8 cellular contexts compared by ENCODE assay signal in the genomic region with DNA sequence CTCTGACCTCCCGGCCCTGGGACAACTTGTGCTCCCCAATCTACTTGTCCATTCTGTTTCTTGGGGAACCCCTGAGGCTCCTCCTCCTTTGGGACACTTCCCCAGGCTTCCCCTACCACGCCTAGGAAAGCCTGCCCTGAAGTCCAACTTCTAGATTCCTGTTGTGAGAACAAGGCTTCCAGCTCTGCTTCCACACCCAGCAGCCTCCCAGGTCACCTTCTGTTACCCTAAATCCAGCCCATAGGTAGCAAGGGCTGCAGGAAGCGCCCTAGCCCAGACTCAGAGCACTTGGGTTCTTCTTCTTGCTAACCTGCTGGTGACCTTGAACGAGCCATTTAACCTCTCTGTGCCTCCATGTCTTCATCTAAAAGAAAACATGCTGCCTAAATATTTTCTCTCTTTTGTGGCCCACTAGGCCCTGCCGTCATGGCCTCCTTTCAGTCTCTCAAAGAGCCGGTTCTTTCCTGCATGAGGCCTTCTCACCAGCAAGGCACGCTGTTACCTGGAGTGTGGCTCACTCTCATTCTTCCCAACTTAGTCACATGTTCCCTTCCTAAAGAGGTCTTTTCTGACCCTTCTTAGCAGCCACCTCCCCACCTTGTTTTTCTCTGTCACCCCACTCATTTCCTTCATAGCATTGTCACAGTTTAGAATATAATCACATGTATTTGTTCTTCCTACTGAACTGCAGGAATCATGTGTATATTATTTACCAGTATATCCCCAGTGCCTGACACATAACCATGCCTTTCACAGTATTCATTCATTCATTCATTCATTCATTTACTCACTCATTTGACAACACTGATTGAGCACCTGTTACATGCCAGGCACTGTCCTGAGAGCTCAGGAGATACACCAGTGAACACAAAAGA.
DNase-seq lines count a peak whose midpoint lies in the region; ATAC-seq and TF ChIP-seq lines count a peak whose summit lies in the region.

No MANE protein-coding gene starts in this region.

- H3K27me3 ChIP-seq in parathyroid adenoma (ENCODE audit: control insufficient read depth, insufficient read depth, low read length): no peaks in the 10 kb centered on the region

- no peaks in the 10 kb centered on the region for H3K79me2 ChIP-seq in parathyroid adenoma

- H3K4me3 ChIP-seq in epithelial cell of esophagus (ENCODE audit: low read length) (peak overlapping the region; percentile 78), parathyroid adenoma (ENCODE audit: low read depth, low read length) (peak overlapping the region; percentile 73)

- H3K9ac ChIP-seq in parathyroid adenoma: no peak overlapping the region

- H3K9me3 ChIP-seq in parathyroid adenoma (ENCODE audit: control insufficient read depth, low read length): no peaks in the 10 kb centered on the region

- ATAC-seq in GM18873 (IDR thresholded peaks at IDR 0.05; ENCODE audit: low FRiP score, unreplicated experiment): no peak
- ATAC-seq in HG02610 (IDR thresholded peaks at IDR 0.05; ENCODE audit: unreplicated experiment): no peak

- peaks cover 23% of the 10 kb centered on the region for H3K4me1 ChIP-seq in parathyroid adenoma

- H2AFZ ChIP-seq in parathyroid adenoma: peak overlapping the region; percentile 68

- H3K4me2 ChIP-seq in parathyroid adenoma (ENCODE audit: low read length): peak overlapping the region; percentile 86

- DNase-seq in DMS114 treated with DMSO at 0.1 percent for 48 hours (lab: John Stamatoyannopoulos, UW; ENCODE audit: unreplicated experiment) (peak; percentile 9), RKO (ENCODE audit: low spot score) (peak; percentile 86), epithelial cell of esophagus (ENCODE audit: low read depth) (peak; percentile 75), NCI-H187 treated with DMSO at 0.1 percent for 48 hours (lab: John Stamatoyannopoulos, UW) (no peak), SHP77 treated with DMSO at 0.1 percent for 48 hours (lab: John Stamatoyannopoulos, UW) (no peak)

- TF ChIP-seq CTCF in epithelial cell of esophagus (IDR thresholded peaks at IDR 0.05; ENCODE audit: insufficient read depth, low read depth, low read length, missing control alignments) (no peak), parathyroid adenoma (IDR thresholded peaks at IDR 0.05) (no peak)

- H3K36me3 ChIP-seq in parathyroid adenoma (ENCODE audit: control insufficient read depth, insufficient read depth, low read length): no peaks in the 10 kb centered on the region

- H3K27ac ChIP-seq in parathyroid adenoma: peak overlapping the region; percentile 78

Comparison
In these comparisons a context has a peak if more than half of its experiments do, and no peak if none do; other contexts are left out.
1. DNase-seq: peak in DMS114 treated with DMSO at 0.1 percent for 48 hours (single experiment), RKO (single experiment) and epithelial cell of esophagus (single experiment); none in NCI-H187 treated with DMSO at 0.1 percent for 48 hours (single experiment) and SHP77 treated with DMSO at 0.1 percent for 48 hours (single experiment).